ENCODE assay signal across 8 cellular contexts in genomic region chr2:43224131-43224570, GRCh38. TPM values are rescaled to one million over a fixed set of nuclear protein-coding genes. Genes with fewer than 3 reads are reported as not detected.
DNase-seq lines count a peak whose midpoint lies in the region; ATAC-seq and TF ChIP-seq lines count a peak whose summit lies in the region.

No MANE protein-coding gene starts in this region.

- H3K27ac Mint-ChIP-seq in osteocyte (ENCODE audit: unreplicated experiment): peak overlapping the region; percentile 98

- H3K4me3 ChIP-seq in thymus (ENCODE audit: low read length): peak overlapping the region; percentile 80

- peaks cover 56% of the 10 kb centered on the region for H3K4me1 Mint-ChIP-seq in osteocyte (ENCODE audit: unreplicated experiment)

- ATAC-seq in GM18505 (IDR thresholded peaks at IDR 0.05; ENCODE audit: unreplicated experiment) (no peak), GM21423 (IDR thresholded peaks at IDR 0.05; ENCODE audit: unreplicated experiment) (no peak), GM21390 (IDR thresholded peaks at IDR 0.05; ENCODE audit: unreplicated experiment) (no peak)

- WGBS in thymus: under 1% methylated on average over 41 of the region's 41 CpGs

- H3K4me1 ChIP-seq in thymus (ENCODE audit: control insufficient read depth, insufficient read depth, low read length): peaks cover 14% of the 10 kb centered on the region

- peak overlapping the region; percentile 97 for H3K4me3 Mint-ChIP-seq in osteocyte (ENCODE audit: unreplicated experiment)

- peak; percentile 37 for TF ChIP-seq POLR2A in GM18505 (IDR thresholded peaks at IDR 0.05; ENCODE audit: borderline replicate concordance, extremely low read depth, insufficient read depth, insufficient read length)

- peaks cover 19% of the 10 kb centered on the region for H3K36me3 Mint-ChIP-seq in osteocyte (ENCODE audit: unreplicated experiment)

- no peaks in the 10 kb centered on the region for H3K9me3 Mint-ChIP-seq in osteocyte (ENCODE audit: unreplicated experiment)

- H3K9me3 ChIP-seq in thymus (ENCODE audit: control insufficient read depth): no peaks in the 10 kb centered on the region

- DNase-seq in RPMI8226: peak; percentile 83
- DNase-seq in activated gamma-delta T cell treated with anti-CD3 and anti-CD28 coated beads, Interleukin-2, amount 50 U/mL, for 16 hours (ENCODE audit: low read depth): peak; percentile 58
- peak; percentile 72 for DNase-seq in globus pallidus (ENCODE audit: low spot score)
- DNase-seq in osteocyte (ENCODE audit: extremely low spot score, unreplicated experiment): peak; percentile 91

- no peaks in the 10 kb centered on the region for H3K27me3 ChIP-seq in thymus (ENCODE audit: control insufficient read depth, insufficient read depth)

- H3K27me3 Mint-ChIP-seq in osteocyte (ENCODE audit: unreplicated experiment): no peaks in the 10 kb centered on the region

- peaks cover 53% of the 10 kb centered on the region for H3K36me3 ChIP-seq in thymus (ENCODE audit: control insufficient read depth, insufficient read depth)

- peak; percentile 56 for TF ChIP-seq CTCF in osteocyte (IDR thresholded peaks at IDR 0.05)

- peak overlapping the region; percentile 99 for H3K27ac ChIP-seq in thymus (ENCODE audit: low read depth)

RNA-seq across cellular contexts. Expression of gene ZFP36L2, which starts 2.3 kb away (rescaled TPM):
- total RNA-seq in osteocyte: 87.9 and 88.0 TPM in 2 replicates
- 412 TPM for polyA plus RNA-seq in thymus
